ENCODE assay signal across 1 cellular context in genomic region chr19:40424637-40425449, GRCh38.
TF ChIP-seq lines count a peak whose summit lies in the region.

No MANE protein-coding gene starts in this region.

TF ChIP-seq in HEK293, 187 proteins besides CTCF, POLR2A, EP300 and RAD21 (continued from another document and continues in another):
- TF ChIP-seq SP2 (tag by site-specific recombination; IDR thresholded peaks at IDR 0.05): 0 out of 2 replicates have a peak, but pooled peaks have one; percentile 24
- TF ChIP-seq EGR2 (tag by site-specific recombination; IDR thresholded peaks at IDR 0.05; ENCODE audit: low read depth): no peak
- TF ChIP-seq WT1 (tag by site-specific recombination; IDR thresholded peaks at IDR 0.05): peak; percentile 63
- TF ChIP-seq SETDB1 (IDR thresholded peaks at IDR 0.05; ENCODE audit: insufficient read length, low read length): no peak
- peak; percentile 96 for TF ChIP-seq PRDM10 (tag by site-specific recombination; IDR thresholded peaks at IDR 0.05)
- TF ChIP-seq ZNF549 (tag by site-specific recombination; IDR thresholded peaks at IDR 0.05): no peak
- no peak for TF ChIP-seq ZNF544 (tag by site-specific recombination; IDR thresholded peaks at IDR 0.05)
- no peak; the same call in 1 of the 2 replicates for TF ChIP-seq ZSCAN18 (tag by site-specific recombination; IDR thresholded peaks at IDR 0.05)
- TF ChIP-seq ZNF280C (tag by site-specific recombination; IDR thresholded peaks at IDR 0.05): no peak
- no peak; the same call in 1 of the 2 replicates for TF ChIP-seq YY1 (tag by site-specific recombination; IDR thresholded peaks at IDR 0.05)
- TF ChIP-seq ZNF280D (tag by site-specific recombination; IDR thresholded peaks at IDR 0.05): 0 out of 2 replicates have a peak, but pooled peaks have one; percentile 8
- TF ChIP-seq ZNF747 (tag by site-specific recombination; IDR thresholded peaks at IDR 0.05): no peak
- TF ChIP-seq ZNF341 (tag by site-specific recombination; IDR thresholded peaks at IDR 0.05; ENCODE audit: low read depth): peak; percentile 40
- no peak for TF ChIP-seq ZNF514 (tag by site-specific recombination; IDR thresholded peaks at IDR 0.05)
- no peak for TF ChIP-seq ZNF660 (tag by site-specific recombination; IDR thresholded peaks at IDR 0.05)
- TF ChIP-seq ZNF311 (tag by site-specific recombination; IDR thresholded peaks at IDR 0.05; ENCODE audit: borderline replicate concordance): no peak
- TF ChIP-seq ZNF112 (tag by site-specific recombination; IDR thresholded peaks at IDR 0.05): no peak
- no peak for TF ChIP-seq ZNF510 (tag by site-specific recombination; IDR thresholded peaks at IDR 0.05; ENCODE audit: insufficient replicate concordance)
- TF ChIP-seq, protein P1, sequence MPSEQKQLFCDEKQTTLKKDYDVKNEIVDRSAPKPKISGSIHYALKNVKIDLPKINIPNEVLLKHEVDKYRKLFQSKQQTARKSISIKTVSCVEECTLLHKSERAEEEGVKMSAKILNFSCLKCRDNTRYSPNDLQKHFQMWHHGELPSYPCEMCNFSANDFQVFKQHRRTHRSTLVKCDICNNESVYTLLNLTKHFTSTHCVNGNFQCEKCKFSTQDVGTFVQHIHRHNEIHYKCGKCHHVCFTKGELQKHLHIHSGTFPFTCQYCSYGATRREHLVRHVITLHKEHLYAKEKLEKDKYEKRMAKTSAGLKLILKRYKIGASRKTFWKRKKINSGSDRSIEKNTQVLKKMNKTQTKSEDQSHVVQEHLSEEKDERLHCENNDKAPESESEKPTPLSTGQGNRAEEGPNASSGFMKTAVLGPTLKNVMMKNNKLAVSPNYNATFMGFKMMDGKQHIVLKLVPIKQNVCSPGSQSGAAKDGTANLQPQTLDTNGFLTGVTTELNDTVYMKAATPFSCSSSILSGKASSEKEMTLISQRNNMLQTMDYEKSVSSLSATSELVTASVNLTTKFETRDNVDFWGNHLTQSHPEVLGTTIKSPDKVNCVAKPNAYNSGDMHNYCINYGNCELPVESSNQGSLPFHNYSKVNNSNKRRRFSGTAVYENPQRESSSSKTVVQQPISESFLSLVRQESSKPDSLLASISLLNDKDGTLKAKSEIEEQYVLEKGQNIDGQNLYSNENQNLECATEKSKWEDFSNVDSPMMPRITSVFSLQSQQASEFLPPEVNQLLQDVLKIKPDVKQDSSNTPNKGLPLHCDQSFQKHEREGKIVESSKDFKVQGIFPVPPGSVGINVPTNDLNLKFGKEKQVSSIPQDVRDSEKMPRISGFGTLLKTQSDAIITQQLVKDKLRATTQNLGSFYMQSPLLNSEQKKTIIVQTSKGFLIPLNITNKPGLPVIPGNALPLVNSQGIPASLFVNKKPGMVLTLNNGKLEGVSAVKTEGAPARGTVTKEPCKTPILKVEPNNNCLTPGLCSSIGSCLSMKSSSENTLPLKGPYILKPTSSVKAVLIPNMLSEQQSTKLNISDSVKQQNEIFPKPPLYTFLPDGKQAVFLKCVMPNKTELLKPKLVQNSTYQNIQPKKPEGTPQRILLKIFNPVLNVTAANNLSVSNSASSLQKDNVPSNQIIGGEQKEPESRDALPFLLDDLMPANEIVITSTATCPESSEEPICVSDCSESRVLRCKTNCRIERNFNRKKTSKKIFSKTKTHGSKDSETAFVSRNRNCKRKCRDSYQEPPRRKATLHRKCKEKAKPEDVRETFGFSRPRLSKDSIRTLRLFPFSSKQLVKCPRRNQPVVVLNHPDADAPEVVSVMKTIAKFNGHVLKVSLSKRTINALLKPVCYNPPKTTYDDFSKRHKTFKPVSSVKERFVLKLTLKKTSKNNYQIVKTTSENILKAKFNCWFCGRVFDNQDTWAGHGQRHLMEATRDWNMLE (tag by site-specific recombination; conservative IDR thresholded peaks at IDR 0.05; ENCODE audit: low read depth): no peak
- TF ChIP-seq ZFHX2 (tag by site-specific recombination; conservative IDR thresholded peaks at IDR 0.05): no peak
- TF ChIP-seq ZFP37 (tag by site-specific recombination; IDR thresholded peaks at IDR 0.05): no peak; the same call in 1 of the 2 replicates
- TF ChIP-seq ZBTB1 (tag by site-specific recombination; IDR thresholded peaks at IDR 0.05): no peak
- TF ChIP-seq ZNF76 (tag by site-specific recombination; IDR thresholded peaks at IDR 0.05; ENCODE audit: borderline replicate concordance, low read depth): peak; percentile 89
- peak; percentile 37 for TF ChIP-seq BCL11B (tag by site-specific recombination; IDR thresholded peaks at IDR 0.05; ENCODE audit: low read depth)
- no peak for TF ChIP-seq ZNF677 (tag by site-specific recombination; IDR thresholded peaks at IDR 0.05)
- no peak for TF ChIP-seq ZNF830 (tag by site-specific recombination; IDR thresholded peaks at IDR 0.05; ENCODE audit: low read depth)
- TF ChIP-seq ZNF184 (tag by site-specific recombination; IDR thresholded peaks at IDR 0.05): no peak
- no peak for TF ChIP-seq HOXA7 (CRISPR knock-in tag; IDR thresholded peaks at IDR 0.05; ENCODE audit: borderline replicate concordance)
- 0 out of 2 replicates have a peak, but pooled peaks have one; percentile 1 for TF ChIP-seq ZSCAN23 (tag by site-specific recombination; IDR thresholded peaks at IDR 0.05)
- TF ChIP-seq ZNF2 (tag by site-specific recombination; IDR thresholded peaks at IDR 0.05): no peak
- TF ChIP-seq ZNF391 (tag by site-specific recombination; IDR thresholded peaks at IDR 0.05; ENCODE audit: borderline replicate concordance, low read depth): peak; percentile 78; the same call in 1 of the 2 replicates
- TF ChIP-seq, protein P2, sequence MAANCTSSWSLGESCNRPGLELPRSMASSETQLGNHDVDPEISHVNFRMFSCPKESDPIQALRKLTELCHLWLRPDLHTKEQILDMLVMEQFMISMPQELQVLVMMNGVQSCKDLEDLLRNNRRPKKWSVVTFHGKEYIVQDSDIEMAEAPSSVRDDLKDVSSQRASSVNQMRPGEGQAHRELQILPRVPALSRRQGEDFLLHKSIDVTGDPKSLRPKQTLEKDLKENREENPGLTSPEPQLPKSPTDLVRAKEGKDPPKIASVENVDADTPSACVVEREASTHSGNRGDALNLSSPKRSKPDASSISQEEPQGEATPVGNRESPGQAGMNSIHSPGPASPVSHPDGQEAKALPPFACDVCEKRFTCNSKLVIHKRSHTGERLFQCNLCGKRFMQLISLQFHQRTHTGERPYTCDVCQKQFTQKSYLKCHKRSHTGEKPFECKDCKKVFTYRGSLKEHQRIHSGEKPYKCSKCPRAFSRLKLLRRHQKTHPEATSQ (tag by site-specific recombination; IDR thresholded peaks at IDR 0.05): no peak
- peak; percentile 98 for TF ChIP-seq GLIS1 (tag by site-specific recombination; IDR thresholded peaks at IDR 0.05)
- TF ChIP-seq ZNF654 (tag by site-specific recombination; IDR thresholded peaks at IDR 0.05; ENCODE audit: low read depth): no peak
- TF ChIP-seq ZNF777 (tag by site-specific recombination; IDR thresholded peaks at IDR 0.05; ENCODE audit: borderline replicate concordance): no peak
- TF ChIP-seq ZNF585B (tag by site-specific recombination; IDR thresholded peaks at IDR 0.05): no peak
- no peak for TF ChIP-seq ZNF155 (tag by site-specific recombination; IDR thresholded peaks at IDR 0.05)
- TF ChIP-seq ZNF169 (tag by site-specific recombination; IDR thresholded peaks at IDR 0.05): no peak
- TF ChIP-seq, protein P3, sequence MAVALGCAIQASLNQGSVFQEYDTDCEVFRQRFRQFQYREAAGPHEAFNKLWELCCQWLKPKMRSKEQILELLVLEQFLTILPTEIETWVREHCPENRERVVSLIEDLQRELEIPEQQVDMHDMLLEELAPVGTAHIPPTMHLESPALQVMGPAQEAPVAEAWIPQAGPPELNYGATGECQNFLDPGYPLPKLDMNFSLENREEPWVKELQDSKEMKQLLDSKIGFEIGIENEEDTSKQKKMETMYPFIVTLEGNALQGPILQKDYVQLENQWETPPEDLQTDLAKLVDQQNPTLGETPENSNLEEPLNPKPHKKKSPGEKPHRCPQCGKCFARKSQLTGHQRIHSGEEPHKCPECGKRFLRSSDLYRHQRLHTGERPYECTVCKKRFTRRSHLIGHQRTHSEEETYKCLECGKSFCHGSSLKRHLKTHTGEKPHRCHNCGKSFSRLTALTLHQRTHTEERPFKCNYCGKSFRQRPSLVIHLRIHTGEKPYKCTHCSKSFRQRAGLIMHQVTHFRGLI (tag by site-specific recombination; IDR thresholded peaks at IDR 0.05): no peak; the same call in 1 of the 2 replicates
- TF ChIP-seq PBX3 (CRISPR knock-in tag; IDR thresholded peaks at IDR 0.05): no peak
- TF ChIP-seq ZNF560 (tag by site-specific recombination; IDR thresholded peaks at IDR 0.05; ENCODE audit: borderline replicate concordance): no peak
